In the genomic region with DNA sequence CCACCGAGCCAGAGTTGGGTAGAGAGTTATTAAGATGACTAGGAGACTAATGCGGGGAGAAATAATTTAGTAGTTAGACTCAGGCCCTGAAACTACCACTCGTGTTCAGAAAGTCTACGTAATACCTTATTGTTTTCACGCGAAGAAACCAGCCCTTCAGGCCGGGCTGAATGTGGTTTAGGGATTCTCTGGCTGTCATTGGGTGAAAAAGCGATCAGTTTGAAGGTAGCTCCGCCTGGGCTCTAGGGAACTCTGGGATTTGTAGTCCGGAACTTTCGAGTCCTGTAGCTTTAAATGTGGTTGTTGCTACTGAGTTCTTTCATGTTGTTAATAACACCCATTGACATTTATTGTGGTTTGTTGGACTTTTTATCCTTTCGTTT, we compare ENCODE assay signal across 1 cellular context.
TF ChIP-seq lines count a peak whose summit lies in the region.

No MANE protein-coding gene starts in this region.

TF ChIP-seq in GM12878, 131 proteins besides CTCF, POLR2A, EP300 and RAD21 (continued from another document and continues in another):
- TF ChIP-seq, protein P1, sequence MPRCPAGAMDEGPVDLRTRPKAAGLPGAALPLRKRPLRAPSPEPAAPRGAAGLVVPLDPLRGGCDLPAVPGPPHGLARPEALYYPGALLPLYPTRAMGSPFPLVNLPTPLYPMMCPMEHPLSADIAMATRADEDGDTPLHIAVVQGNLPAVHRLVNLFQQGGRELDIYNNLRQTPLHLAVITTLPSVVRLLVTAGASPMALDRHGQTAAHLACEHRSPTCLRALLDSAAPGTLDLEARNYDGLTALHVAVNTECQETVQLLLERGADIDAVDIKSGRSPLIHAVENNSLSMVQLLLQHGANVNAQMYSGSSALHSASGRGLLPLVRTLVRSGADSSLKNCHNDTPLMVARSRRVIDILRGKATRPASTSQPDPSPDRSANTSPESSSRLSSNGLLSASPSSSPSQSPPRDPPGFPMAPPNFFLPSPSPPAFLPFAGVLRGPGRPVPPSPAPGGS (IDR thresholded peaks at IDR 0.05; ENCODE audit: borderline replicate concordance, insufficient read depth, low read depth, low read length, poor library complexity, severe bottlenecking) = no peak
- TF ChIP-seq, protein P2, sequence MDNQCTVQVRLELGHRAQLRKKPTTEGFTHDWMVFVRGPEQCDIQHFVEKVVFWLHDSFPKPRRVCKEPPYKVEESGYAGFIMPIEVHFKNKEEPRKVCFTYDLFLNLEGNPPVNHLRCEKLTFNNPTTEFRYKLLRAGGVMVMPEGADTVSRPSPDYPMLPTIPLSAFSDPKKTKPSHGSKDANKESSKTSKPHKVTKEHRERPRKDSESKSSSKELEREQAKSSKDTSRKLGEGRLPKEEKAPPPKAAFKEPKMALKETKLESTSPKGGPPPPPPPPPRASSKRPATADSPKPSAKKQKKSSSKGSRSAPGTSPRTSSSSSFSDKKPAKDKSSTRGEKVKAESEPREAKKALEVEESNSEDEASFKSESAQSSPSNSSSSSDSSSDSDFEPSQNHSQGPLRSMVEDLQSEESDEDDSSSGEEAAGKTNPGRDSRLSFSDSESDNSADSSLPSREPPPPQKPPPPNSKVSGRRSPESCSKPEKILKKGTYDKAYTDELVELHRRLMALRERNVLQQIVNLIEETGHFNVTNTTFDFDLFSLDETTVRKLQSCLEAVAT (IDR thresholded peaks at IDR 0.05) = peak; percentile 85
- TF ChIP-seq HDGF (IDR thresholded peaks at IDR 0.05) (no peak), SMARCA5 (IDR thresholded peaks at IDR 0.05) (no peak), MTA3 (IDR thresholded peaks at IDR 0.05; ENCODE audit: borderline replicate concordance, low read length) (no peak), MTA2 (IDR thresholded peaks at IDR 0.05; ENCODE audit: low read depth) (no peak), RFX5 (IDR thresholded peaks at IDR 0.05; ENCODE audit: low read depth, low read length) (no peak), IKZF2 (IDR thresholded peaks at IDR 0.05) (no peak), KDM1A (IDR thresholded peaks at IDR 0.05; ENCODE audit: borderline replicate concordance) (no peak), MYC (IDR thresholded peaks at IDR 0.05; ENCODE audit: insufficient read depth, insufficient read length, insufficient replicate concordance, low read length, severe bottlenecking) (no peak), DPF2 (IDR thresholded peaks at IDR 0.05) (0 out of 2 replicates have a peak, but pooled peaks have one; percentile 17), KLF5 (IDR thresholded peaks at IDR 0.05; ENCODE audit: partially characterized antibody) (peak; percentile 21), SMAD1 (IDR thresholded peaks at IDR 0.05; ENCODE audit: low read depth, partially characterized antibody) (peak; percentile 65), SP1 (IDR thresholded peaks at IDR 0.05; ENCODE audit: low read depth, low read length) (peak; percentile 57), ZNF207 (IDR thresholded peaks at IDR 0.05; ENCODE audit: borderline replicate concordance) (peak; percentile 82; the same call in 1 of the 2 replicates), ZZZ3 (IDR thresholded peaks at IDR 0.05; ENCODE audit: control insufficient read depth, insufficient read length, low read depth) (no peak), FOS (IDR thresholded peaks at IDR 0.05; ENCODE audit: borderline replicate concordance, extremely low read depth, insufficient read length) (no peak), POU2F2 (IDR thresholded peaks at IDR 0.05; ENCODE audit: borderline replicate concordance, low read depth, low read length) (0 out of 3 replicates have a peak, but pooled peaks have one; percentile 47), RUNX3 (IDR thresholded peaks at IDR 0.05; ENCODE audit: low read length) (peak; percentile 89), SMC3 (IDR thresholded peaks at IDR 0.05; ENCODE audit: borderline replicate concordance, low read length) (no peak)
- TF ChIP-seq, protein P3, sequence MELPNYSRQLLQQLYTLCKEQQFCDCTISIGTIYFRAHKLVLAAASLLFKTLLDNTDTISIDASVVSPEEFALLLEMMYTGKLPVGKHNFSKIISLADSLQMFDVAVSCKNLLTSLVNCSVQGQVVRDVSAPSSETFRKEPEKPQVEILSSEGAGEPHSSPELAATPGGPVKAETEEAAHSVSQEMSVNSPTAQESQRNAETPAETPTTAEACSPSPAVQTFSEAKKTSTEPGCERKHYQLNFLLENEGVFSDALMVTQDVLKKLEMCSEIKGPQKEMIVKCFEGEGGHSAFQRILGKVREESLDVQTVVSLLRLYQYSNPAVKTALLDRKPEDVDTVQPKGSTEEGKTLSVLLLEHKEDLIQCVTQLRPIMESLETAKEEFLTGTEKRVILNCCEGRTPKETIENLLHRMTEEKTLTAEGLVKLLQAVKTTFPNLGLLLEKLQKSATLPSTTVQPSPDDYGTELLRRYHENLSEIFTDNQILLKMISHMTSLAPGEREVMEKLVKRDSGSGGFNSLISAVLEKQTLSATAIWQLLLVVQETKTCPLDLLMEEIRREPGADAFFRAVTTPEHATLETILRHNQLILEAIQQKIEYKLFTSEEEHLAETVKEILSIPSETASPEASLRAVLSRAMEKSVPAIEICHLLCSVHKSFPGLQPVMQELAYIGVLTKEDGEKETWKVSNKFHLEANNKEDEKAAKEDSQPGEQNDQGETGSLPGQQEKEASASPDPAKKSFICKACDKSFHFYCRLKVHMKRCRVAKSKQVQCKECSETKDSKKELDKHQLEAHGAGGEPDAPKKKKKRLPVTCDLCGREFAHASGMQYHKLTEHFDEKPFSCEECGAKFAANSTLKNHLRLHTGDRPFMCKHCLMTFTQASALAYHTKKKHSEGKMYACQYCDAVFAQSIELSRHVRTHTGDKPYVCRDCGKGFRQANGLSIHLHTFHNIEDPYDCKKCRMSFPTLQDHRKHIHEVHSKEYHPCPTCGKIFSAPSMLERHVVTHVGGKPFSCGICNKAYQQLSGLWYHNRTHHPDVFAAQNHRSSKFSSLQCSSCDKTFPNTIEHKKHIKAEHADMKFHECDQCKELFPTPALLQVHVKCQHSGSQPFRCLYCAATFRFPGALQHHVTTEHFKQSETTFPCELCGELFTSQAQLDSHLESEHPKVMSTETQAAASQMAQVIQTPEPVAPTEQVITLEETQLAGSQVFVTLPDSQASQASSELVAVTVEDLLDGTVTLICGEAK (IDR thresholded peaks at IDR 0.05; ENCODE audit: borderline replicate concordance) = peak; percentile 77; the same call in 1 of the 2 replicates
- TF ChIP-seq, protein P4, sequence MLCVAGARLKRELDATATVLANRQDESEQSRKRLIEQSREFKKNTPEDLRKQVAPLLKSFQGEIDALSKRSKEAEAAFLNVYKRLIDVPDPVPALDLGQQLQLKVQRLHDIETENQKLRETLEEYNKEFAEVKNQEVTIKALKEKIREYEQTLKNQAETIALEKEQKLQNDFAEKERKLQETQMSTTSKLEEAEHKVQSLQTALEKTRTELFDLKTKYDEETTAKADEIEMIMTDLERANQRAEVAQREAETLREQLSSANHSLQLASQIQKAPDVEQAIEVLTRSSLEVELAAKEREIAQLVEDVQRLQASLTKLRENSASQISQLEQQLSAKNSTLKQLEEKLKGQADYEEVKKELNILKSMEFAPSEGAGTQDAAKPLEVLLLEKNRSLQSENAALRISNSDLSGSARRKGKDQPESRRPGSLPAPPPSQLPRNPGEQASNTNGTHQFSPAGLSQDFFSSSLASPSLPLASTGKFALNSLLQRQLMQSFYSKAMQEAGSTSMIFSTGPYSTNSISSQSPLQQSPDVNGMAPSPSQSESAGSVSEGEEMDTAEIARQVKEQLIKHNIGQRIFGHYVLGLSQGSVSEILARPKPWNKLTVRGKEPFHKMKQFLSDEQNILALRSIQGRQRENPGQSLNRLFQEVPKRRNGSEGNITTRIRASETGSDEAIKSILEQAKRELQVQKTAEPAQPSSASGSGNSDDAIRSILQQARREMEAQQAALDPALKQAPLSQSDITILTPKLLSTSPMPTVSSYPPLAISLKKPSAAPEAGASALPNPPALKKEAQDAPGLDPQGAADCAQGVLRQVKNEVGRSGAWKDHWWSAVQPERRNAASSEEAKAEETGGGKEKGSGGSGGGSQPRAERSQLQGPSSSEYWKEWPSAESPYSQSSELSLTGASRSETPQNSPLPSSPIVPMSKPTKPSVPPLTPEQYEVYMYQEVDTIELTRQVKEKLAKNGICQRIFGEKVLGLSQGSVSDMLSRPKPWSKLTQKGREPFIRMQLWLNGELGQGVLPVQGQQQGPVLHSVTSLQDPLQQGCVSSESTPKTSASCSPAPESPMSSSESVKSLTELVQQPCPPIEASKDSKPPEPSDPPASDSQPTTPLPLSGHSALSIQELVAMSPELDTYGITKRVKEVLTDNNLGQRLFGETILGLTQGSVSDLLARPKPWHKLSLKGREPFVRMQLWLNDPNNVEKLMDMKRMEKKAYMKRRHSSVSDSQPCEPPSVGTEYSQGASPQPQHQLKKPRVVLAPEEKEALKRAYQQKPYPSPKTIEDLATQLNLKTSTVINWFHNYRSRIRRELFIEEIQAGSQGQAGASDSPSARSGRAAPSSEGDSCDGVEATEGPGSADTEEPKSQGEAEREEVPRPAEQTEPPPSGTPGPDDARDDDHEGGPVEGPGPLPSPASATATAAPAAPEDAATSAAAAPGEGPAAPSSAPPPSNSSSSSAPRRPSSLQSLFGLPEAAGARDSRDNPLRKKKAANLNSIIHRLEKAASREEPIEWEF (IDR thresholded peaks at IDR 0.05; ENCODE audit: insufficient replicate concordance, low read depth, low read length) = no peak
- TF ChIP-seq, protein P5, sequence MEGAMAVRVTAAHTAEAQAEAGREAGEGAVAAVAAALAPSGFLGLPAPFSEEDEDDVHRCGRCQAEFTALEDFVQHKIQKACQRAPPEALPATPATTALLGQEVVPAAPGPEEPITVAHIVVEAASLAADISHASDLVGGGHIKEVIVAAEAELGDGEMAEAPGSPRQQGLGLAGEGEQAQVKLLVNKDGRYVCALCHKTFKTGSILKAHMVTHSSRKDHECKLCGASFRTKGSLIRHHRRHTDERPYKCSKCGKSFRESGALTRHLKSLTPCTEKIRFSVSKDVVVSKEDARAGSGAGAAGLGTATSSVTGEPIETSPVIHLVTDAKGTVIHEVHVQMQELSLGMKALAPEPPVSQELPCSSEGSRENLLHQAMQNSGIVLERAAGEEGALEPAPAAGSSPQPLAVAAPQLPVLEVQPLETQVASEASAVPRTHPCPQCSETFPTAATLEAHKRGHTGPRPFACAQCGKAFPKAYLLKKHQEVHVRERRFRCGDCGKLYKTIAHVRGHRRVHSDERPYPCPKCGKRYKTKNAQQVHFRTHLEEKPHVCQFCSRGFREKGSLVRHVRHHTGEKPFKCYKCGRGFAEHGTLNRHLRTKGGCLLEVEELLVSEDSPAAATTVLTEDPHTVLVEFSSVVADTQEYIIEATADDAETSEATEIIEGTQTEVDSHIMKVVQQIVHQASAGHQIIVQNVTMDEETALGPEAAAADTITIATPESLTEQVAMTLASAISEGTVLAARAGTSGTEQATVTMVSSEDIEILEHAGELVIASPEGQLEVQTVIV (IDR thresholded peaks at IDR 0.05; ENCODE audit: borderline replicate concordance, partially characterized antibody) = peak; percentile 2
- TF ChIP-seq, protein P6, sequence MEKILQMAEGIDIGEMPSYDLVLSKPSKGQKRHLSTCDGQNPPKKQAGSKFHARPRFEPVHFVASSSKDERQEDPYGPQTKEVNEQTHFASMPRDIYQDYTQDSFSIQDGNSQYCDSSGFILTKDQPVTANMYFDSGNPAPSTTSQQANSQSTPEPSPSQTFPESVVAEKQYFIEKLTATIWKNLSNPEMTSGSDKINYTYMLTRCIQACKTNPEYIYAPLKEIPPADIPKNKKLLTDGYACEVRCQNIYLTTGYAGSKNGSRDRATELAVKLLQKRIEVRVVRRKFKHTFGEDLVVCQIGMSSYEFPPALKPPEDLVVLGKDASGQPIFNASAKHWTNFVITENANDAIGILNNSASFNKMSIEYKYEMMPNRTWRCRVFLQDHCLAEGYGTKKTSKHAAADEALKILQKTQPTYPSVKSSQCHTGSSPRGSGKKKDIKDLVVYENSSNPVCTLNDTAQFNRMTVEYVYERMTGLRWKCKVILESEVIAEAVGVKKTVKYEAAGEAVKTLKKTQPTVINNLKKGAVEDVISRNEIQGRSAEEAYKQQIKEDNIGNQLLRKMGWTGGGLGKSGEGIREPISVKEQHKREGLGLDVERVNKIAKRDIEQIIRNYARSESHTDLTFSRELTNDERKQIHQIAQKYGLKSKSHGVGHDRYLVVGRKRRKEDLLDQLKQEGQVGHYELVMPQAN (conservative IDR thresholded peaks at IDR 0.05) = 0 out of 2 replicates have a peak, but pooled peaks have one; percentile 67
- TF ChIP-seq, protein P7, sequence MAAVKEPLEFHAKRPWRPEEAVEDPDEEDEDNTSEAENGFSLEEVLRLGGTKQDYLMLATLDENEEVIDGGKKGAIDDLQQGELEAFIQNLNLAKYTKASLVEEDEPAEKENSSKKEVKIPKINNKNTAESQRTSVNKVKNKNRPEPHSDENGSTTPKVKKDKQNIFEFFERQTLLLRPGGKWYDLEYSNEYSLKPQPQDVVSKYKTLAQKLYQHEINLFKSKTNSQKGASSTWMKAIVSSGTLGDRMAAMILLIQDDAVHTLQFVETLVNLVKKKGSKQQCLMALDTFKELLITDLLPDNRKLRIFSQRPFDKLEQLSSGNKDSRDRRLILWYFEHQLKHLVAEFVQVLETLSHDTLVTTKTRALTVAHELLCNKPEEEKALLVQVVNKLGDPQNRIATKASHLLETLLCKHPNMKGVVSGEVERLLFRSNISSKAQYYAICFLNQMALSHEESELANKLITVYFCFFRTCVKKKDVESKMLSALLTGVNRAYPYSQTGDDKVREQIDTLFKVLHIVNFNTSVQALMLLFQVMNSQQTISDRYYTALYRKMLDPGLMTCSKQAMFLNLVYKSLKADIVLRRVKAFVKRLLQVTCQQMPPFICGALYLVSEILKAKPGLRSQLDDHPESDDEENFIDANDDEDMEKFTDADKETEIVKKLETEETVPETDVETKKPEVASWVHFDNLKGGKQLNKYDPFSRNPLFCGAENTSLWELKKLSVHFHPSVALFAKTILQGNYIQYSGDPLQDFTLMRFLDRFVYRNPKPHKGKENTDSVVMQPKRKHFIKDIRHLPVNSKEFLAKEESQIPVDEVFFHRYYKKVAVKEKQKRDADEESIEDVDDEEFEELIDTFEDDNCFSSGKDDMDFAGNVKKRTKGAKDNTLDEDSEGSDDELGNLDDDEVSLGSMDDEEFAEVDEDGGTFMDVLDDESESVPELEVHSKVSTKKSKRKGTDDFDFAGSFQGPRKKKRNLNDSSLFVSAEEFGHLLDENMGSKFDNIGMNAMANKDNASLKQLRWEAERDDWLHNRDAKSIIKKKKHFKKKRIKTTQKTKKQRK (IDR thresholded peaks at IDR 0.05; ENCODE audit: low read depth, low read length) = peak; percentile 54; the same call in 1 of the 2 replicates
- TF ChIP-seq, protein P8, sequence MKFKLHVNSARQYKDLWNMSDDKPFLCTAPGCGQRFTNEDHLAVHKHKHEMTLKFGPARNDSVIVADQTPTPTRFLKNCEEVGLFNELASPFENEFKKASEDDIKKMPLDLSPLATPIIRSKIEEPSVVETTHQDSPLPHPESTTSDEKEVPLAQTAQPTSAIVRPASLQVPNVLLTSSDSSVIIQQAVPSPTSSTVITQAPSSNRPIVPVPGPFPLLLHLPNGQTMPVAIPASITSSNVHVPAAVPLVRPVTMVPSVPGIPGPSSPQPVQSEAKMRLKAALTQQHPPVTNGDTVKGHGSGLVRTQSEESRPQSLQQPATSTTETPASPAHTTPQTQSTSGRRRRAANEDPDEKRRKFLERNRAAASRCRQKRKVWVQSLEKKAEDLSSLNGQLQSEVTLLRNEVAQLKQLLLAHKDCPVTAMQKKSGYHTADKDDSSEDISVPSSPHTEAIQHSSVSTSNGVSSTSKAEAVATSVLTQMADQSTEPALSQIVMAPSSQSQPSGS (IDR thresholded peaks at IDR 0.05; ENCODE audit: low read length) = 0 out of 2 replicates have a peak, but pooled peaks have one; percentile 51
